In the genomic region with DNA sequence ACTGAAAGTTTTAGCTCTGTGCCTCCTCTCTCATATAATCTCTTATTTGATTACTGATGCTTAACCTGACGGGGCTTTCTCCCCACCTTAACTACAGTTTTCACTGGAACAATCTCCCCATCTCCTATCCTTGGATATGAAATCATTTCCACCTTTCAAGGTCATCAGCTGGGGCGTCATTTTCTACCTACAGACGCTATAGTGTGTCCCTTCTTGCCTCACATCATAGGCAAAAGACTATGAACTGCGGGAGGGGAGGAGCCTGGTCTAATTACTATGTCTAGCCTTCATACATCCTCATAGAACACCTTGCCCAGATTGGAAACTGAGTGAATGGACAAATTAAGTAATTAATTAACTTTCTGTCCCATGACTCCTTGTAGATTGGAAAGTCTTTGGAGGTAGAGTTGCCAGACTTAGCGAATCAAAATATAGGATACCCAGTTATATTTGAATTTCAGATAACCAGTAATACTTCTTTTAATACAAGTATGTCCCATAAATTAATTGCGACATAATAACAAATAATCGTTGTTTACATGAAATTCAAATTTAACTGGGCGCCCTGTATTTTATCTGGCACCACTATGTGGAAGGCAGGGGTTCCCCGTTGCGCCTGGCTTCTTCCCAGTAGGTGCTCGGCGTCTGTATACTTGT, we compare ENCODE assay signal across 8 cellular contexts. TPM values are rescaled to one million over a fixed set of nuclear protein-coding genes. Genes with fewer than 3 reads are reported as not detected.
DNase-seq lines count a peak whose midpoint lies in the region; ATAC-seq, FAIRE-seq and TF ChIP-seq lines count a peak whose summit lies in the region.

No MANE protein-coding gene starts in this region.

- H3K79me2 ChIP-seq in GM12878 (ENCODE audit: control insufficient read depth, insufficient read depth, low read length) (peaks cover 27% of the 10 kb centered on the region), HepG2 (ENCODE audit: insufficient read depth, low read length) (peaks cover 21% of the 10 kb centered on the region)

- POLR2A ChIA-PET in activated CD4-positive, alpha-beta T cell treated with anti-CD3 and anti-CD28 coated beads for 36 hours (lab: Charles Lee) = interaction anchor here (2.0 kb wide), 1 partner anchor 10 kb away, joined by 11 read pairs; no protein-coding TSS in a partner anchor
- POLR2A ChIA-PET in GM12878 (lab: Charles Lee) = interaction anchor here (2.0 kb wide), 1 partner anchor 10 kb away, joined by 7 read pairs; no protein-coding TSS in a partner anchor
- POLR2A ChIA-PET in HepG2 (lab: Yijun Ruan, JAX) = interaction anchor here (1.0 to 1.2 kb wide), 2 partner anchors 9 to 68 kb away, joined by 3 to 4 read pairs; partner anchors contain the start of gene CXorf38

- TF ChIP-seq RAD21 in GM12878 (IDR thresholded peaks at IDR 0.05; ENCODE audit: insufficient read depth, low read depth, low read length) (no peak), HepG2 (CRISPR knock-in tag; IDR thresholded peaks at IDR 0.05) (no peak)

- TF ChIP-seq EP300 in GM12878 (IDR thresholded peaks at IDR 0.05; ENCODE audit: borderline replicate concordance in 1 of 2, control insufficient read depth in 1 of 2, low read depth in 2 of 2, low read length in 2 of 2) (no peak), HepG2 (IDR thresholded peaks at IDR 0.05; ENCODE audit: low read depth in 2 of 2, low read length in 2 of 2) (no peak), HepG2 (CRISPR knock-in tag; IDR thresholded peaks at IDR 0.05; ENCODE audit: borderline replicate concordance) (no peak), transverse colon (IDR thresholded peaks at IDR 0.05; ENCODE audit: low read depth) (no peak)

- RAD21 ChIA-PET in GM12878 (lab: Charles Lee; ENCODE audit: unreplicated experiment) = interaction anchor here (1.2 to 1.7 kb wide), 3 partner anchors 9 to 36 kb away, joined by 4 to 6 read pairs (median 4); no protein-coding TSS in a partner anchor

- peaks cover 26% of the 10 kb centered on the region for H3K4me1 Mint-ChIP-seq in activated CD4-positive, alpha-beta T cell treated with anti-CD3 and anti-CD28 coated beads for 36 hours

- H2AFZ ChIP-seq in GM12878 (ENCODE audit: control insufficient read depth, low read depth, low read length) (peak overlapping the region; percentile 91), HepG2 (ENCODE audit: low read length) (no peak overlapping the region)

- no peak for DNase-seq in activated CD4-positive, alpha-beta T cell treated with anti-CD3 and anti-CD28 coated beads for 36 hours
- DNase-seq in activated CD4-positive, alpha-beta T cell treated with anti-CD3 and anti-CD28 coated beads for 1 hour = no peak
- DNase-seq in GM12878 (ENCODE audit: low read depth, low spot score) (no peak), HepG2 (ENCODE audit: low spot score) (no peak), transverse colon (no peak), SIG-M5 treated with dmso at 0.1 percent for 504 hours (lab: John Stamatoyannopoulos, UW; ENCODE audit: unreplicated experiment) (no peak), iPS-NIHi7 (ENCODE audit: extremely low spot score) (no peak)

- no peaks in the 10 kb centered on the region for H3K27me3 Mint-ChIP-seq in activated CD4-positive, alpha-beta T cell treated with anti-CD3 and anti-CD28 coated beads for 36 hours

- H4K20me1 ChIP-seq in GM12878 (ENCODE audit: control insufficient read depth, insufficient read depth) = no peaks in the 10 kb centered on the region
- no peaks in the 10 kb centered on the region for H4K20me1 ChIP-seq in HepG2 (ENCODE audit: insufficient read depth, low read length)

- H3K4me3 ChIP-seq in GM12878 (peak overlapping the region; percentile 62), HepG2 (replicated peaks in 1 of 3; ENCODE audit: insufficient read depth in 1 of 3, low read depth in 2 of 3, low read length in 3 of 3) (peak overlapping the region; percentile 63 to 85 (median 83); a peak in 5 of 6 replicates), transverse colon (peak overlapping the region; percentile 30 to 84 (median 72))

- peak overlapping the region; percentile 47 for H3K9ac ChIP-seq in GM12878 (ENCODE audit: control insufficient read depth, insufficient read depth, low read length)
- peak overlapping the region; percentile 54; the same call in 1 of the 2 replicates for H3K9ac ChIP-seq in HepG2 (ENCODE audit: insufficient read depth, low read depth, low read length)

- peak; percentile 47 for ATAC-seq in activated CD4-positive, alpha-beta T cell treated with anti-CD3 and anti-CD28 coated beads for 36 hours
- ATAC-seq in HG03460 (IDR thresholded peaks at IDR 0.05; ENCODE audit: unreplicated experiment) (peak; percentile 48), GM12878 (peak; percentile 77), HepG2 (peak; percentile 55)

- H3K27ac ChIP-seq in GM12878 (ENCODE audit: control insufficient read depth, insufficient read depth) (peak overlapping the region; percentile 62; the same call in 1 of the 2 replicates), HepG2 (ENCODE audit: extremely low read length, insufficient read depth, low read length) (no peak overlapping the region), transverse colon (peak overlapping the region; percentile 85 to 98 (median 95))

- intact Hi-C loops in activated CD4-positive, alpha-beta T cell treated with anti-CD3 and anti-CD28 coated beads for 36 hours (cut with DNase I, micrococcal nuclease) = loop anchor here (1.0 to 10.0 kb wide), 10 partner anchors 9 to 1775 kb away; partner anchors contain the start of genes CXorf38 (in 1 of the 2), DDX3X (in 1 of the 2), MED14 (in 1 of the 2) and MID1IP1 (in 1 of the 2)
- intact Hi-C loops in GM12878 (cut with micrococcal nuclease; ENCODE audit: unreplicated experiment) (no loop called here), HepG2 (cut with micrococcal nuclease; ENCODE audit: unreplicated experiment) (loop anchor here (10.0 kb wide), 1 partner anchor 65 kb away; the partner anchor contains the start of gene CXorf38), transverse colon (cut with DNase I; ENCODE audit: low total_unique reads) (no loop called here)

- H3K27ac Mint-ChIP-seq in activated CD4-positive, alpha-beta T cell treated with anti-CD3 and anti-CD28 coated beads for 36 hours = peak overlapping the region; percentile 86

- H3K4me3 Mint-ChIP-seq in activated CD4-positive, alpha-beta T cell treated with anti-CD3 and anti-CD28 coated beads for 36 hours = peak overlapping the region; percentile 77

- FAIRE-seq in GM12878 (lab: Jason Lieb, UNC) = no peak
- no peak for FAIRE-seq in HepG2 (lab: Jason Lieb, UNC)

- no peaks in the 10 kb centered on the region for H3K36me3 Mint-ChIP-seq in activated CD4-positive, alpha-beta T cell treated with anti-CD3 and anti-CD28 coated beads for 36 hours (ENCODE audit: low read depth)

- WGBS in GM12878 (ENCODE audit: insufficient coverage, insufficient replicate concordance, low lambda C conversion rate, missing lambda C conversion rate) = 26% methylated on average over 12 of the region's 12 CpGs
- 8% methylated on average over 12 of the region's 12 CpGs for WGBS in HepG2 (ENCODE audit: low lambda C conversion rate)
- 14 to 38% methylated on average over 3 to 12 of the region's 12 CpGs for WGBS in transverse colon (ENCODE audit: low coverage in 1 of 2), 2 donors

- no TSS peak for BruUV-seq in GM12878 (replicated peaks; lab: Mats Ljungman, UMichigan)
- BruUV-seq in HepG2 (replicated peaks; lab: Mats Ljungman, UMichigan) = TSS peak; percentile 76

- no peaks in the 10 kb centered on the region for H3K36me3 ChIP-seq in GM12878 (ENCODE audit: control insufficient read depth in 2 of 2, insufficient read depth in 2 of 2, low read length in 1 of 2)
- H3K36me3 ChIP-seq in HepG2 (replicated peaks in 1 of 2; ENCODE audit: control insufficient read depth in 1 of 2, insufficient read depth in 2 of 2, low read length in 2 of 2) = no peaks in the 10 kb centered on the region
- H3K36me3 ChIP-seq in transverse colon = no peaks in the 10 kb centered on the region

- CTCF ChIA-PET in activated CD4-positive, alpha-beta T cell treated with anti-CD3 and anti-CD28 coated beads for 36 hours (lab: Charles Lee) = interaction anchor here (0.7 to 1.8 kb wide), 3 partner anchors 8 to 36 kb away, joined by 3 to 6 read pairs (median 3); no protein-coding TSS in a partner anchor
- CTCF ChIA-PET in GM12878 (lab: Yijun Ruan, JAX) (interaction anchor here (0.7 to 2.4 kb wide), 3 partner anchors 9 to 299 kb away, joined by 3 to 8 read pairs (median 3); no protein-coding TSS in a partner anchor), HepG2 (lab: Yijun Ruan, JAX; ENCODE audit: low intra/inter-chr PET ratio, low total read pairs) (no interaction called here)

- TF ChIP-seq CTCF in GM12878 (IDR thresholded peaks at IDR 0.05 in 2 of 3, conservative IDR thresholded peaks at IDR 0.05 in 1 of 3; ENCODE audit: control insufficient read depth in 2 of 3, extremely low read depth in 1 of 3, insufficient read depth in 1 of 3, low read depth in 3 of 3, low read length in 3 of 3) (no peak), HepG2 (CRISPR knock-in tag; IDR thresholded peaks at IDR 0.05) (no peak), transverse colon (IDR thresholded peaks at IDR 0.05) (no peak)

- TF ChIP-seq POLR2A in GM12878 (IDR thresholded peaks at IDR 0.05; ENCODE audit: low read depth, low read length) (no peak), HepG2 (IDR thresholded peaks at IDR 0.05; ENCODE audit: insufficient read depth in 1 of 2, low read depth in 2 of 2, low read length in 2 of 2) (no peak), transverse colon (IDR thresholded peaks at IDR 0.05) (no peak)

- H3K27me3 ChIP-seq in GM12878 (replicated peaks in 1 of 2; ENCODE audit: control insufficient read depth in 2 of 2, insufficient read depth in 2 of 2, low read length in 1 of 2) (no peaks in the 10 kb centered on the region), HepG2 (ENCODE audit: control insufficient read depth in 1 of 2, insufficient read depth in 2 of 2, low read length in 2 of 2) (no peaks in the 10 kb centered on the region; a peak in 1 of 5 replicates), transverse colon (no peaks in the 10 kb centered on the region)

- H3K9me3 Mint-ChIP-seq in activated CD4-positive, alpha-beta T cell treated with anti-CD3 and anti-CD28 coated beads for 36 hours (ENCODE audit: low read depth) = no peaks in the 10 kb centered on the region

- in situ Hi-C loops in GM12878 (cut with MboI) (no loop called here), HepG2 (cut with HindIII; ENCODE audit: extremely low pct_ligation_motif_present, low pct_unique_long_range_greater_than_20kb) (no loop called here), transverse colon (cut with MboI; ENCODE audit: low pct_ligation_motif_present in 1 of 4, low pct_unique_long_range_greater_than_20kb in 1 of 4, low sequenced_read_pairs in 3 of 4) (no loop called here)

- no peaks in the 10 kb centered on the region; the same call in 2 of the 3 replicates for H3K9me3 ChIP-seq in GM12878 (replicated peaks; ENCODE audit: control insufficient read depth, insufficient read depth, low read length)
- H3K9me3 ChIP-seq in HepG2 (ENCODE audit: low read length) = no peaks in the 10 kb centered on the region
- H3K9me3 ChIP-seq in transverse colon = no peaks in the 10 kb centered on the region

- H3K4me2 ChIP-seq in GM12878 (ENCODE audit: control insufficient read depth, insufficient read depth) = no peak overlapping the region; the same call in 1 of the 2 replicates
- peak overlapping the region; percentile 66 for H3K4me2 ChIP-seq in HepG2 (ENCODE audit: low read depth, low read length)

- no peaks in the 10 kb centered on the region for H3K4me1 ChIP-seq in GM12878 (ENCODE audit: control insufficient read depth, insufficient read depth, low read length)
- H3K4me1 ChIP-seq in HepG2 (ENCODE audit: insufficient read depth, low read length) = peaks cover 46% of the 10 kb centered on the region
- peaks cover 3 to 13% (median 6%) of the 10 kb centered on the region in 4 donors for H3K4me1 ChIP-seq in transverse colon

- SMC1A ChIA-PET in GM12878 (lab: Charles Lee; ENCODE audit: uncharacterized antibody, unreplicated experiment) = interaction anchor here (1.2 to 2.0 kb wide), 2 partner anchors 10 to 35 kb away, joined by 4 to 9 read pairs; no protein-coding TSS in a partner anchor

RNA-seq across cellular contexts. Expression of gene ATP6AP2, which starts 0.8 kb away (rescaled TPM):
- total RNA-seq in activated CD4-positive, alpha-beta T cell treated with anti-CD3 and anti-CD28 coated beads for 36 hours = 10 to 100 TPM; 39.9 to 52.2 TPM
- total RNA-seq in GM12878 (2013; cell fraction: nucleolus; rRNA removed) = 85.4 and 87.3 TPM in 2 replicates
- total RNA-seq in GM12878 (2014; rRNA removed) (36.3 and 46.0 TPM in 2 replicates), GM12878 (2014; rRNA removed; fragmentation: Illumina TruSeq; extraction: Trizol) (47.4 and 50.0 TPM in 2 replicates), GM12878 (2021) (52.4 and 59.4 TPM in 2 replicates), HepG2 (2016; rRNA removed; fragmentation: Illumina TruSeq; extraction: Trizol) (29.0 and 55.6 TPM in 2 replicates), transverse colon (10 to 100 TPM; 10.3 to 95.9 (median 62.3) TPM)
- polyA plus RNA-seq in GM12878 (2011; ENCODE audit: low read depth) = 29.3 TPM
- polyA plus RNA-seq in GM12878 (2011; rRNA removed) (132 and 141 TPM in 2 replicates), GM12878 (2014; fragmentation: Illumina TruSeq; extraction: Trizol) (88.1 and 94.4 TPM in 2 replicates), GM12878 (2014; fragmentation: Nextera tagmentation; extraction: Ambion mirVana) (10 to 100 TPM; 45.5 to 59.5 TPM), GM12878 (2014; rRNA removed) (35.3 and 42.5 TPM in 2 replicates), GM12878 (2016; fragmentation: Nextera tagmentation; extraction: Ambion mirVana) (100 to 1,000 TPM; 121 to 130 TPM), HepG2 (2011; rRNA removed) (93.5 and 108 TPM in 2 replicates)
- polyA plus RNA-seq in GM12878 (2011; cell fraction: cytosol; rRNA removed) = 63.6 and 65.6 TPM in 2 replicates
- polyA plus RNA-seq in GM12878 (2011; cell fraction: nucleus; rRNA removed) = 32.0 and 47.3 TPM in 2 replicates
- polyA plus RNA-seq in GM12878 (2012) = 46.0 and 49.0 TPM in 2 replicates
- 72.2 and 97.9 TPM in 2 replicates for polyA minus RNA-seq in GM12878 (2011; rRNA and poly(A)+ RNA removed)
- 31.7 and 33.9 TPM in 2 replicates for polyA minus RNA-seq in GM12878 (2011; cell fraction: cytosol; rRNA and poly(A)+ RNA removed)
- polyA minus RNA-seq in GM12878 (2011; cell fraction: nucleus; rRNA and poly(A)+ RNA removed) = 17.2 and 26.7 TPM in 2 replicates
- total RNA-seq in HepG2 (2016; cell fraction: cytosol; rRNA removed; fragmentation: Illumina TruSeq; extraction: Trizol; ENCODE audit: low read depth) = 4.1 TPM in 2 replicates
- 32.6 and 56.9 TPM in 2 replicates for total RNA-seq in HepG2 (2016; cell fraction: insoluble cytoplasmic fraction; rRNA removed; fragmentation: Illumina TruSeq; extraction: Trizol)
- total RNA-seq in HepG2 (2016; cell fraction: membrane; rRNA removed; fragmentation: Illumina TruSeq; extraction: Trizol) = 7.8 and 9.1 TPM in 2 replicates
- 52.1 and 67.7 TPM in 2 replicates for total RNA-seq in HepG2 (2016; cell fraction: nucleus; rRNA removed; fragmentation: Illumina TruSeq; extraction: Trizol)
- polyA plus RNA-seq in HepG2 (2011; cell fraction: cytosol; rRNA removed) = 53.3 and 81.4 TPM in 2 replicates
- polyA plus RNA-seq in HepG2 (2011; cell fraction: nucleus; rRNA removed) = 24.6 and 29.7 TPM in 2 replicates
- polyA plus RNA-seq in HepG2 (2012) = 58.5 and 72.4 TPM in 2 replicates
- polyA plus RNA-seq in HepG2 (2016; cell fraction: cytosol; fragmentation: Illumina TruSeq; extraction: Trizol; ENCODE audit: low read depth) = 4.0 and 4.1 TPM in 2 replicates
- 35.9 and 36.1 TPM in 2 replicates for polyA plus RNA-seq in HepG2 (2016; cell fraction: insoluble cytoplasmic fraction; fragmentation: Illumina TruSeq; extraction: Trizol; ENCODE audit: low read depth)
- polyA plus RNA-seq in HepG2 (2016; cell fraction: membrane; fragmentation: Illumina TruSeq; extraction: Trizol; ENCODE audit: low read depth) = 6.9 and 7.3 TPM in 2 replicates
- polyA plus RNA-seq in HepG2 (2016; cell fraction: nucleus; fragmentation: Illumina TruSeq; extraction: Trizol; ENCODE audit: insufficient read depth, low read depth) = 84.4 and 93.6 TPM in 2 replicates
- 46.6 and 99.6 TPM in 2 replicates for polyA minus RNA-seq in HepG2 (2011; rRNA and poly(A)+ RNA removed; ENCODE audit: low replicate concordance)
- polyA minus RNA-seq in HepG2 (2011; cell fraction: cytosol; rRNA and poly(A)+ RNA removed) = 54.8 and 81.6 TPM in 2 replicates
- 29.4 and 33.7 TPM in 2 replicates for polyA minus RNA-seq in HepG2 (2011; cell fraction: nucleus; rRNA and poly(A)+ RNA removed)

RNA-seq across cellular contexts. Expression of gene MPC1L, which starts 43.2 kb away (rescaled TPM):
- total RNA-seq in activated CD4-positive, alpha-beta T cell treated with anti-CD3 and anti-CD28 coated beads for 36 hours = not detected
- not detected in 2 replicates for total RNA-seq in GM12878 (2013; cell fraction: nucleolus; rRNA removed)
- not detected in 2 replicates for total RNA-seq in GM12878 (2014; rRNA removed)
- not detected in 2 replicates for total RNA-seq in GM12878 (2014; rRNA removed; fragmentation: Illumina TruSeq; extraction: Trizol)
- total RNA-seq in GM12878 (2021) = not detected in 2 replicates
- polyA plus RNA-seq in GM12878 (2011; ENCODE audit: low read depth) = not detected
- polyA plus RNA-seq in GM12878 (2011; rRNA removed) = not detected in 2 replicates
- not detected in 2 replicates for polyA plus RNA-seq in GM12878 (2011; cell fraction: cytosol; rRNA removed)
- polyA plus RNA-seq in GM12878 (2011; cell fraction: nucleus; rRNA removed) = not detected in 2 replicates
- polyA plus RNA-seq in GM12878 (2012) = not detected in 2 replicates
- polyA plus RNA-seq in GM12878 (2014; fragmentation: Illumina TruSeq; extraction: Trizol) = not detected in 2 replicates
- polyA plus RNA-seq in GM12878 (2014; fragmentation: Nextera tagmentation; extraction: Ambion mirVana) = not detected
- not detected in 2 replicates for polyA plus RNA-seq in GM12878 (2014; rRNA removed)
- polyA plus RNA-seq in GM12878 (2016; fragmentation: Nextera tagmentation; extraction: Ambion mirVana) = not detected
- not detected in 2 replicates for polyA minus RNA-seq in GM12878 (2011; rRNA and poly(A)+ RNA removed)
- polyA minus RNA-seq in GM12878 (2011; cell fraction: cytosol; rRNA and poly(A)+ RNA removed) = not detected in 2 replicates
- polyA minus RNA-seq in GM12878 (2011; cell fraction: nucleus; rRNA and poly(A)+ RNA removed) = not detected in 2 replicates
- not detected in 2 replicates for total RNA-seq in HepG2 (2016; rRNA removed; fragmentation: Illumina TruSeq; extraction: Trizol)
- total RNA-seq in HepG2 (2016; cell fraction: cytosol; rRNA removed; fragmentation: Illumina TruSeq; extraction: Trizol; ENCODE audit: low read depth) = not detected in 2 replicates
- total RNA-seq in HepG2 (2016; cell fraction: insoluble cytoplasmic fraction; rRNA removed; fragmentation: Illumina TruSeq; extraction: Trizol) = not detected in 2 replicates
- total RNA-seq in HepG2 (2016; cell fraction: membrane; rRNA removed; fragmentation: Illumina TruSeq; extraction: Trizol) = not detected in 2 replicates
- total RNA-seq in HepG2 (2016; cell fraction: nucleus; rRNA removed; fragmentation: Illumina TruSeq; extraction: Trizol) = not detected in 2 replicates
- not detected in 2 replicates for polyA plus RNA-seq in HepG2 (2011; rRNA removed)
- polyA plus RNA-seq in HepG2 (2011; cell fraction: cytosol; rRNA removed) = not detected in 2 replicates
- not detected in 2 replicates for polyA plus RNA-seq in HepG2 (2011; cell fraction: nucleus; rRNA removed)
- not detected in 2 replicates for polyA plus RNA-seq in HepG2 (2012)
- polyA plus RNA-seq in HepG2 (2016; cell fraction: cytosol; fragmentation: Illumina TruSeq; extraction: Trizol; ENCODE audit: low read depth) = not detected in 2 replicates
- polyA plus RNA-seq in HepG2 (2016; cell fraction: insoluble cytoplasmic fraction; fragmentation: Illumina TruSeq; extraction: Trizol; ENCODE audit: low read depth) = not detected in 2 replicates
- polyA plus RNA-seq in HepG2 (2016; cell fraction: membrane; fragmentation: Illumina TruSeq; extraction: Trizol; ENCODE audit: low read depth) = not detected in 2 replicates
- polyA plus RNA-seq in HepG2 (2016; cell fraction: nucleus; fragmentation: Illumina TruSeq; extraction: Trizol; ENCODE audit: insufficient read depth, low read depth) = not detected in 2 replicates
- not detected in 2 replicates for polyA minus RNA-seq in HepG2 (2011; rRNA and poly(A)+ RNA removed; ENCODE audit: low replicate concordance)
- polyA minus RNA-seq in HepG2 (2011; cell fraction: cytosol; rRNA and poly(A)+ RNA removed) = not detected in 2 replicates
- polyA minus RNA-seq in HepG2 (2011; cell fraction: nucleus; rRNA and poly(A)+ RNA removed) = not detected in 2 replicates
- not detected for total RNA-seq in transverse colon

Comparison
In these comparisons a context has a peak if more than half of its experiments do, and no peak if none do; other contexts are left out.
1. intact Hi-C loops: an anchor here in activated CD4-positive, alpha-beta T cell treated with anti-CD3 and anti-CD28 coated beads for 36 hours (1.0 to 10.0 kb wide) and HepG2 (10.0 kb wide); none called in GM12878 and transverse colon.